ENCODE assay signal across 10 cellular contexts in the genomic region with DNA sequence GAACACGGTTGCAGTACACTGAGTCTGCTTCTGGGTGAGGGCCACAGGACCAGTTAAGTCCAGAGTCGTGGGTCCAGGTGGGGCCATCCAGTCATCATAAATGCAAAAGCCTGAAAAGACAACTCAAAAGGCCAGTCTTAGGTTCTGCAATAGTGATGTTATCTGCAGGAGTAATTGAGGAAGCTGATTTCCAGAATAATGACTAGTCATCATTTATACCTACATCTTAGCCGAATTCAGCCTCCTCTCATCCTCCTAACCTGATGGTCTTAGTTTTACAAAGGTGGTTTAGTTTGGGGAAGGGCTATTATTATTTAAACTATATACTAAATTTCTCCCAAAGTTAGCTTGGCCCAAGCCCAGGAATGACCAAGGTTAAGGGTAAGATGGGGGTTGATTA. TPM values are rescaled to one million over a fixed set of nuclear protein-coding genes. Genes with fewer than 3 reads are reported as not detected.
"Had no signal": no experiment of that assay in that cellular context is flagged by ENCODE, and none has a peak within 500 bp of the region (broad histone marks: within the 10 kb centered on the region; RNA-seq: fewer than 3 reads in every experiment).

No MANE protein-coding gene starts in this region.

- H3K4me3 Mint-ChIP-seq: GM23338, H9, HFFc6, IgD-negative memory B cell had no signal

- H3K27ac ChIP-seq: HL-60 had no signal

- FAIRE-seq: H1, H54 had no signal

- ATAC-seq: GM23338, HCT116 had no signal

- DNase-seq: H9, HFFc6, KG1 had no signal

- H3K36me3 Mint-ChIP-seq: IgD-negative memory B cell had no signal

- H3K9me3 Mint-ChIP-seq: HFFc6, IgD-negative memory B cell had no signal

- H3K4me2 ChIP-seq: GM23338 had no signal

- H3K4me3 ChIP-seq: GM23338 had no signal

- H3K27ac Mint-ChIP-seq: GM23338, H9, HFFc6 had no signal

RNA-seq across cellular contexts. Expression of gene SLC5A9, which starts 23.5 kb away (rescaled TPM):
- total RNA-seq: H1, H9, HFFc6, HT1080 had no signal
- polyA plus RNA-seq: IgD-negative memory B cell had no signal
